ENCODE assay signal across 2 cellular contexts in genomic region chr1:69940816-69941215, GRCh38.
TF ChIP-seq lines count a peak whose summit lies in the region.

No MANE protein-coding gene starts in this region.

TF ChIP-seq in SK-N-SH, 30 proteins besides CTCF, POLR2A, EP300 and RAD21:
- TF ChIP-seq, protein P1, sequence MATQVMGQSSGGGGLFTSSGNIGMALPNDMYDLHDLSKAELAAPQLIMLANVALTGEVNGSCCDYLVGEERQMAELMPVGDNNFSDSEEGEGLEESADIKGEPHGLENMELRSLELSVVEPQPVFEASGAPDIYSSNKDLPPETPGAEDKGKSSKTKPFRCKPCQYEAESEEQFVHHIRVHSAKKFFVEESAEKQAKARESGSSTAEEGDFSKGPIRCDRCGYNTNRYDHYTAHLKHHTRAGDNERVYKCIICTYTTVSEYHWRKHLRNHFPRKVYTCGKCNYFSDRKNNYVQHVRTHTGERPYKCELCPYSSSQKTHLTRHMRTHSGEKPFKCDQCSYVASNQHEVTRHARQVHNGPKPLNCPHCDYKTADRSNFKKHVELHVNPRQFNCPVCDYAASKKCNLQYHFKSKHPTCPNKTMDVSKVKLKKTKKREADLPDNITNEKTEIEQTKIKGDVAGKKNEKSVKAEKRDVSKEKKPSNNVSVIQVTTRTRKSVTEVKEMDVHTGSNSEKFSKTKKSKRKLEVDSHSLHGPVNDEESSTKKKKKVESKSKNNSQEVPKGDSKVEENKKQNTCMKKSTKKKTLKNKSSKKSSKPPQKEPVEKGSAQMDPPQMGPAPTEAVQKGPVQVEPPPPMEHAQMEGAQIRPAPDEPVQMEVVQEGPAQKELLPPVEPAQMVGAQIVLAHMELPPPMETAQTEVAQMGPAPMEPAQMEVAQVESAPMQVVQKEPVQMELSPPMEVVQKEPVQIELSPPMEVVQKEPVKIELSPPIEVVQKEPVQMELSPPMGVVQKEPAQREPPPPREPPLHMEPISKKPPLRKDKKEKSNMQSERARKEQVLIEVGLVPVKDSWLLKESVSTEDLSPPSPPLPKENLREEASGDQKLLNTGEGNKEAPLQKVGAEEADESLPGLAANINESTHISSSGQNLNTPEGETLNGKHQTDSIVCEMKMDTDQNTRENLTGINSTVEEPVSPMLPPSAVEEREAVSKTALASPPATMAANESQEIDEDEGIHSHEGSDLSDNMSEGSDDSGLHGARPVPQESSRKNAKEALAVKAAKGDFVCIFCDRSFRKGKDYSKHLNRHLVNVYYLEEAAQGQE (IDR thresholded peaks at IDR 0.05; ENCODE audit: low read depth, low read length): no peak
- TF ChIP-seq, protein P2, sequence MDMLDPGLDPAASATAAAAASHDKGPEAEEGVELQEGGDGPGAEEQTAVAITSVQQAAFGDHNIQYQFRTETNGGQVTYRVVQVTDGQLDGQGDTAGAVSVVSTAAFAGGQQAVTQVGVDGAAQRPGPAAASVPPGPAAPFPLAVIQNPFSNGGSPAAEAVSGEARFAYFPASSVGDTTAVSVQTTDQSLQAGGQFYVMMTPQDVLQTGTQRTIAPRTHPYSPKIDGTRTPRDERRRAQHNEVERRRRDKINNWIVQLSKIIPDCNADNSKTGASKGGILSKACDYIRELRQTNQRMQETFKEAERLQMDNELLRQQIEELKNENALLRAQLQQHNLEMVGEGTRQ (IDR thresholded peaks at IDR 0.05; ENCODE audit: borderline replicate concordance, low read depth, low read length): no peak
- TF ChIP-seq ZBTB33 (IDR thresholded peaks at IDR 0.05; ENCODE audit: borderline replicate concordance, low read depth): no peak
- TF ChIP-seq TCF12 (IDR thresholded peaks at IDR 0.05): no peak
- TF ChIP-seq, protein P3, sequence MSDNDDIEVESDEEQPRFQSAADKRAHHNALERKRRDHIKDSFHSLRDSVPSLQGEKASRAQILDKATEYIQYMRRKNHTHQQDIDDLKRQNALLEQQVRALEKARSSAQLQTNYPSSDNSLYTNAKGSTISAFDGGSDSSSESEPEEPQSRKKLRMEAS (IDR thresholded peaks at IDR 0.05; ENCODE audit: low read depth): no peak
- TF ChIP-seq MXI1 (IDR thresholded peaks at IDR 0.05; ENCODE audit: low read depth, low read length): no peak
- TF ChIP-seq TEAD4 (IDR thresholded peaks at IDR 0.05; ENCODE audit: borderline replicate concordance, insufficient read depth): no peak
- TF ChIP-seq NRF1 (IDR thresholded peaks at IDR 0.05; ENCODE audit: low read depth, low read length): no peak
- no peak for TF ChIP-seq EZH2phosphoT487 (IDR thresholded peaks at IDR 0.05; ENCODE audit: borderline replicate concordance, low read depth)
- no peak for TF ChIP-seq FOXJ3 (CRISPR knock-in tag; IDR thresholded peaks at IDR 0.05)
- TF ChIP-seq JUND (IDR thresholded peaks at IDR 0.05): no peak

TF ChIP-seq in SK-N-SH treated with all-trans-retinoic acid at 6 μM for 48 hours, 23 proteins besides CTCF, POLR2A, EP300 and RAD21 (continued from another document):
- TF ChIP-seq ZNF70 (CRISPR knock-in tag; IDR thresholded peaks at IDR 0.05) (no peak), ZNF8 (CRISPR knock-in tag; IDR thresholded peaks at IDR 0.05) (no peak), ZFP30 (CRISPR knock-in tag; IDR thresholded peaks at IDR 0.05) (no peak), ZC3H10 (CRISPR knock-in tag; IDR thresholded peaks at IDR 0.05) (no peak), ISL1 (CRISPR knock-in tag; IDR thresholded peaks at IDR 0.05) (no peak), OSR1 (CRISPR knock-in tag; IDR thresholded peaks at IDR 0.05) (no peak)
